31 cellular contexts compared by ENCODE assay signal in the genomic region with DNA sequence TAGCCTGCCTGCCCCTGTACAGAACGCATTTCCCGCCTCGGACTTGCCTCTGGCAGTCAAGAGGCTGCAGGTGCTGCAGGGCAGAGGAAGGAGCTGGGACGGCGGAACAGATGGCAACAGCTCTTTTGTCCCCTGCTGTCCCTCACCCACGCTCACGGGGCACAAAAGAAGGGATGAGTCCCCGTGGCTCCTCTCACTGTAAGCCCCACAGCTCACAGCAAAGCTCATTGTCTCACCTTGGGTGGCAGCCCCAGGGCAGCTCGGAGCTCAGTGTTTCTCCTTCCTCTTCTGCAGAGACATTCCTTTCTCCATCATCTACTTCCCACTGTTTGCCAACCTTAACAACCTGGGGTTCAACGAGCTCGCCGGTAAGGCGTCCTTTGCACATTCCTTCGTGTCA. TPM values are rescaled to one million over a fixed set of nuclear protein-coding genes. Genes with fewer than 3 reads are reported as not detected.
DNase-seq lines count a peak whose midpoint lies in the region; ATAC-seq, FAIRE-seq and TF ChIP-seq lines count a peak whose summit lies in the region.
"Had no signal": no experiment of that assay in that cellular context is flagged by ENCODE, and none has a peak within 500 bp of the region (broad histone marks: within the 10 kb centered on the region; RNA-seq: fewer than 3 reads in every experiment).

No MANE protein-coding gene starts in this region.

- FAIRE-seq in HepG2 (lab: Jason Lieb, UNC) (no peak), D721Med (lab: Jason Lieb, UNC) (no peak)
- FAIRE-seq: endothelial cell of umbilical vein had no signal

- no peak overlapping the region for H3K18ac ChIP-seq in mesendoderm (ENCODE audit: low read length)

- no peaks in the 10 kb centered on the region for H3K9me3 Mint-ChIP-seq in natural killer cell
- H3K9me3 Mint-ChIP-seq: activated B cell treated with CpG ODN at 0.5 μM for 24 hours; activated T-cell treated with anti-CD3 and anti-CD28 coated beads, Interleukin-2, amount 50 U/mL, for 4 hours; mesothelial cell of epicardium; naive thymus-derived CD8-positive, alpha-beta T cell had no signal

- DNase-seq in HepG2 (ENCODE audit: low spot score) (no peak), right lobe of liver (no peak), NCI-H69 (lab: John Stamatoyannopoulos, UW) (peak; percentile 30), mesendoderm (peak; percentile 59), natural killer cell (no peak), D721Med (ENCODE audit: insufficient read length, low spot score) (no peak), midbrain (lab: John Stamatoyannopoulos, UW) (no peak)
- DNase-seq: activated B cell treated with CpG ODN at 0.5 μM for 24 hours; activated CD4-positive, alpha-beta T cell treated with anti-CD3 and anti-CD28 coated beads, Interleukin-2, amount 50 U/mL, for 1 hour; activated gamma-delta T cell treated with Interleukin-2 at 50 U/mL for 16 hours; activated T-cell treated with anti-CD3 and anti-CD28 coated beads, Interleukin-2, amount 50 U/mL, for 4 hours; Calu3; GOT3; hippocampal formation; left colon; naive thymus-derived CD8-positive, alpha-beta T cell; NCI-H146; NK-92 treated with Interleukin-12 subunit alpha and Interleukin-12 subunit beta, amount 100 ng/mL, for 24 hours; PC-9; Right ventricle myocardium superior; stimulated activated CD4-positive, alpha-beta T cell treated with anti-CD3 and anti-CD28 coated beads, Interleukin-2, amount 100 ng/mL, for 24 hours; T1000; transverse colon had no signal

- no peak overlapping the region for H2BK15ac ChIP-seq in mesendoderm (replicated peaks; ENCODE audit: low read depth)

- H3K27me3 Mint-ChIP-seq in natural killer cell (ENCODE audit: low read depth in 2 of 2), result peaks cover 0 to 3% of the 10 kb centered on the region in 2 donors
- H3K27me3 Mint-ChIP-seq: activated B cell treated with CpG ODN at 0.5 μM for 24 hours; naive thymus-derived CD8-positive, alpha-beta T cell had no signal

- POLR2A ChIA-PET in HepG2 (lab: Yijun Ruan, JAX), result no interaction called here

- H2BK120ac ChIP-seq in mesendoderm (ENCODE audit: low read depth, low read length), result no peak overlapping the region

- H4K20me1 ChIP-seq in HepG2 (ENCODE audit: insufficient read depth, low read length), result no peaks in the 10 kb centered on the region

- H3K79me2 ChIP-seq in HepG2 (ENCODE audit: insufficient read depth, low read length), result no peaks in the 10 kb centered on the region
- H3K79me2 ChIP-seq in mesendoderm (ENCODE audit: control insufficient read depth, insufficient read depth, low read length), result no peaks in the 10 kb centered on the region

- no peak overlapping the region for H2BK5ac ChIP-seq in mesendoderm (ENCODE audit: low read length)

- no peak overlapping the region for H2AFZ ChIP-seq in HepG2 (ENCODE audit: low read length)
- H2AFZ ChIP-seq: PC-9 had no signal

- H3K9me3 ChIP-seq in HepG2 (ENCODE audit: low read length) (no peaks in the 10 kb centered on the region), right lobe of liver (no peaks in the 10 kb centered on the region)
- H3K9me3 ChIP-seq: gastroesophageal sphincter, transverse colon had no signal

- no peaks in the 10 kb centered on the region for H3K36me3 Mint-ChIP-seq in natural killer cell

- 89% methylated on average over 14 of the region's 14 CpGs for WGBS in HepG2 (ENCODE audit: low lambda C conversion rate)
- 86% methylated on average over 6 of the region's 14 CpGs for WGBS in right lobe of liver (ENCODE audit: insufficient coverage, low coverage, low lambda C conversion rate, missing lambda C conversion rate)
- WGBS in mesendoderm (ENCODE audit: extremely low coverage, insufficient coverage, low lambda C conversion rate), result no CpG with 5 or more reads among the region's 14 CpGs

- TF ChIP-seq RAD21 in HepG2 (CRISPR knock-in tag; IDR thresholded peaks at IDR 0.05), result no peak

- in situ Hi-C loops in HepG2 (cut with HindIII; ENCODE audit: extremely low pct_ligation_motif_present, low pct_unique_long_range_greater_than_20kb), result no loop called here

- H3K36me3 ChIP-seq in HepG2 (replicated peaks in 1 of 2; ENCODE audit: control insufficient read depth in 1 of 2, insufficient read depth in 2 of 2, low read length in 2 of 2), result peaks cover 8 to 20% of the 10 kb centered on the region in 2 experiments; a peak in 4 of 5 replicates
- H3K36me3 ChIP-seq in right lobe of liver, result peaks cover 3 to 80% (median 35%) of the 10 kb centered on the region in 4 donors
- H3K36me3 ChIP-seq in mesendoderm (ENCODE audit: control insufficient read depth, insufficient read depth, low read length), result peaks cover 11% of the 10 kb centered on the region

- CTCF ChIA-PET in HepG2 (lab: Yijun Ruan, JAX; ENCODE audit: low intra/inter-chr PET ratio, low total read pairs), result no interaction called here

- no TSS peak for BruUV-seq in HepG2 (replicated peaks; lab: Mats Ljungman, UMichigan)

- H3K27ac Mint-ChIP-seq in natural killer cell, result no peak overlapping the region
- H3K27ac Mint-ChIP-seq: activated B cell treated with CpG ODN at 0.5 μM for 24 hours, mesothelial cell of epicardium had no signal

- no peak overlapping the region for H3K23ac ChIP-seq in mesendoderm (ENCODE audit: low read length)

- H4K5ac ChIP-seq in mesendoderm (ENCODE audit: low read length), result no peak overlapping the region

- H3K27me3 ChIP-seq in HepG2 (ENCODE audit: control insufficient read depth in 1 of 2, insufficient read depth in 2 of 2, low read length in 2 of 2) (no peaks in the 10 kb centered on the region), right lobe of liver (no peaks in the 10 kb centered on the region), mesendoderm (ENCODE audit: insufficient read depth, low read length, poor library complexity) (no peaks in the 10 kb centered on the region)
- H3K27me3 ChIP-seq: gastroesophageal sphincter, transverse colon had no signal

- no peak overlapping the region for H4K8ac ChIP-seq in mesendoderm (ENCODE audit: low read depth, low read length)

- no peaks in the 10 kb centered on the region for H3K79me1 ChIP-seq in mesendoderm (ENCODE audit: low read length)

- ATAC-seq in HepG2 (peak; percentile 16), right lobe of liver (no peak), natural killer cell (no peak)
- ATAC-seq: activated T-cell treated with anti-CD3 and anti-CD28 coated beads, Interleukin-2, amount 50 U/mL, for 4 hours; gastroesophageal sphincter; left colon; naive thymus-derived CD8-positive, alpha-beta T cell had no signal

- no peak overlapping the region for H3K9ac ChIP-seq in HepG2 (ENCODE audit: insufficient read depth, low read depth, low read length)
- H3K9ac ChIP-seq in mesendoderm (ENCODE audit: low read length), result no peak overlapping the region

- no peak overlapping the region for H3K56ac ChIP-seq in mesendoderm (ENCODE audit: low read length)

- H3K4me3 ChIP-seq in HepG2 (replicated peaks in 1 of 3; ENCODE audit: insufficient read depth in 1 of 3, low read depth in 2 of 3, low read length in 3 of 3), result no peak overlapping the region
- H3K4me3 ChIP-seq in right lobe of liver, result no peak overlapping the region
- H3K4me3 ChIP-seq in mesendoderm (ENCODE audit: low read length), result no peak overlapping the region
- H3K4me3 ChIP-seq: gastroesophageal sphincter, PC-9, smooth muscle cell, transverse colon had no signal

- TF ChIP-seq CTCF in HepG2 (CRISPR knock-in tag; IDR thresholded peaks at IDR 0.05), result no peak
- no peak for TF ChIP-seq CTCF in right lobe of liver (IDR thresholded peaks at IDR 0.05)
- TF ChIP-seq CTCF in natural killer cell (IDR thresholded peaks at IDR 0.05), result no peak
- no peak for TF ChIP-seq CTCF in D721Med (IDR thresholded peaks at IDR 0.05; ENCODE audit: insufficient read depth, missing control alignments)

- no peak overlapping the region for H3K4ac ChIP-seq in mesendoderm (ENCODE audit: low read depth, low read length)

- H3K4me3 Mint-ChIP-seq in natural killer cell, result no peak overlapping the region
- H3K4me3 Mint-ChIP-seq: activated B cell treated with CpG ODN at 0.5 μM for 24 hours; activated T-cell treated with anti-CD3 and anti-CD28 coated beads, Interleukin-2, amount 50 U/mL, for 4 hours; mesothelial cell of epicardium; naive thymus-derived CD8-positive, alpha-beta T cell had no signal

- H3K27ac ChIP-seq in HepG2 (ENCODE audit: extremely low read length, insufficient read depth, low read length) (no peak overlapping the region), right lobe of liver (no peak overlapping the region), mesendoderm (ENCODE audit: low read depth, low read length) (no peak overlapping the region)
- H3K27ac ChIP-seq: C4-2B, gastroesophageal sphincter, PC-9, transverse colon had no signal

- TF ChIP-seq EP300 in HepG2 (IDR thresholded peaks at IDR 0.05; ENCODE audit: low read depth in 2 of 2, low read length in 2 of 2) (no peak), HepG2 (CRISPR knock-in tag; IDR thresholded peaks at IDR 0.05; ENCODE audit: borderline replicate concordance) (no peak)

- H3K4me1 Mint-ChIP-seq in natural killer cell, result no peaks in the 10 kb centered on the region
- H3K4me1 Mint-ChIP-seq: activated B cell treated with CpG ODN at 0.5 μM for 24 hours, mesothelial cell of epicardium had no signal

- no peak for TF ChIP-seq POLR2A in HepG2 (IDR thresholded peaks at IDR 0.05; ENCODE audit: insufficient read depth in 1 of 2, low read depth in 2 of 2, low read length in 2 of 2)
- TF ChIP-seq POLR2A in right lobe of liver (IDR thresholded peaks at IDR 0.05), result no peak

- H2AK5ac ChIP-seq in mesendoderm (ENCODE audit: low read length), result no peak overlapping the region

- intact Hi-C loops in HepG2 (cut with micrococcal nuclease; ENCODE audit: unreplicated experiment), result no loop called here
- intact Hi-C loops in right lobe of liver (cut with DNase I), result no loop called here
- intact Hi-C loops in natural killer cell (cut with micrococcal nuclease), result no loop called here

- no peaks in the 10 kb centered on the region for H3K4me1 ChIP-seq in HepG2 (ENCODE audit: insufficient read depth, low read length)
- H3K4me1 ChIP-seq in right lobe of liver, result no peaks in the 10 kb centered on the region
- no peaks in the 10 kb centered on the region for H3K4me1 ChIP-seq in mesendoderm (ENCODE audit: control insufficient read depth, low read depth, low read length)
- H3K4me1 ChIP-seq: gastroesophageal sphincter, transverse colon had no signal

- H3K4me2 ChIP-seq in HepG2 (ENCODE audit: low read depth, low read length) (no peak overlapping the region), mesendoderm (ENCODE audit: low read length) (no peak overlapping the region)
- H3K4me2 ChIP-seq: PC-9, smooth muscle cell had no signal

RNA-seq across cellular contexts. Expression of a gene that starts 24.3 kb away (rescaled TPM):
- total RNA-seq in HepG2 (2016; rRNA removed; fragmentation: Illumina TruSeq; extraction: Trizol), result 0.75 and 0.86 TPM in 2 replicates
- total RNA-seq in HepG2 (2016; cell fraction: cytosol; rRNA removed; fragmentation: Illumina TruSeq; extraction: Trizol; ENCODE audit: low read depth), result 0.79 and 0.81 TPM in 2 replicates
- total RNA-seq in HepG2 (2016; cell fraction: insoluble cytoplasmic fraction; rRNA removed; fragmentation: Illumina TruSeq; extraction: Trizol), result 0.52 and 0.64 TPM in 2 replicates
- total RNA-seq in HepG2 (2016; cell fraction: membrane; rRNA removed; fragmentation: Illumina TruSeq; extraction: Trizol), result 1.1 TPM in 2 replicates
- total RNA-seq in HepG2 (2016; cell fraction: nucleus; rRNA removed; fragmentation: Illumina TruSeq; extraction: Trizol), result 0.34 and 0.53 TPM in 2 replicates
- 0.28 and 0.57 TPM in 2 replicates for polyA plus RNA-seq in HepG2 (2011; rRNA removed)
- polyA plus RNA-seq in HepG2 (2011; cell fraction: cytosol; rRNA removed), result 0.32 and 0.40 TPM in 2 replicates
- polyA plus RNA-seq in HepG2 (2011; cell fraction: nucleus; rRNA removed), result 0.59 and 0.73 TPM in 2 replicates
- 0.36 and 0.82 TPM in 2 replicates for polyA plus RNA-seq in HepG2 (2012)
- 1.3 TPM in 2 replicates for polyA plus RNA-seq in HepG2 (2016; cell fraction: cytosol; fragmentation: Illumina TruSeq; extraction: Trizol; ENCODE audit: low read depth)
- polyA plus RNA-seq in HepG2 (2016; cell fraction: insoluble cytoplasmic fraction; fragmentation: Illumina TruSeq; extraction: Trizol; ENCODE audit: low read depth), result 0.61 and 0.70 TPM in 2 replicates
- polyA plus RNA-seq in HepG2 (2016; cell fraction: membrane; fragmentation: Illumina TruSeq; extraction: Trizol; ENCODE audit: low read depth), result 1.2 and 1.7 TPM in 2 replicates
- 0.71 and 1.6 TPM in 2 replicates for polyA plus RNA-seq in HepG2 (2016; cell fraction: nucleus; fragmentation: Illumina TruSeq; extraction: Trizol; ENCODE audit: insufficient read depth, low read depth)
- polyA minus RNA-seq in HepG2 (2011; rRNA and poly(A)+ RNA removed; ENCODE audit: low replicate concordance), result 0.05 and 0.36 TPM in 2 replicates
- polyA minus RNA-seq in HepG2 (2011; cell fraction: cytosol; rRNA and poly(A)+ RNA removed), result 0.30 TPM in 1 of 2 replicates, not detected in the other
- polyA minus RNA-seq in HepG2 (2011; cell fraction: nucleus; rRNA and poly(A)+ RNA removed), result 0.12 and 0.39 TPM in 2 replicates
- total RNA-seq in right lobe of liver, result 100 to 1,000 TPM in 1 of 6 experiments, 10 to 100 TPM in 5; 35.1 to 105 (median 45.6) TPM
- polyA plus RNA-seq in mesendoderm (2013, experiment 1 of 2), result 0.65 TPM
- 0.63 TPM for polyA plus RNA-seq in mesendoderm (2013, experiment 2 of 2)
- not detected for total RNA-seq in natural killer cell
- total RNA-seq: activated T-cell treated with anti-CD3 and anti-CD28 coated beads, Interleukin-2, amount 50 U/mL, for 4 hours; endothelial cell of umbilical vein; fibroblast of lung; left colon; LHCN-M2; naive thymus-derived CD8-positive, alpha-beta T cell; osteocyte had no signal
- polyA plus RNA-seq: endothelial cell of umbilical vein; naive thymus-derived CD8-positive, alpha-beta T cell had no signal

RNA-seq across cellular contexts. Expression of a gene that starts 40.9 kb away (rescaled TPM):
- total RNA-seq in HepG2 (2016; rRNA removed; fragmentation: Illumina TruSeq; extraction: Trizol), result 90.9 and 134 TPM in 2 replicates
- total RNA-seq in HepG2 (2016; cell fraction: cytosol; rRNA removed; fragmentation: Illumina TruSeq; extraction: Trizol; ENCODE audit: low read depth), result 16.2 and 17.3 TPM in 2 replicates
- 91.3 and 151 TPM in 2 replicates for total RNA-seq in HepG2 (2016; cell fraction: insoluble cytoplasmic fraction; rRNA removed; fragmentation: Illumina TruSeq; extraction: Trizol)
- total RNA-seq in HepG2 (2016; cell fraction: membrane; rRNA removed; fragmentation: Illumina TruSeq; extraction: Trizol), result 27.2 and 27.7 TPM in 2 replicates
- 39.2 and 45.9 TPM in 2 replicates for total RNA-seq in HepG2 (2016; cell fraction: nucleus; rRNA removed; fragmentation: Illumina TruSeq; extraction: Trizol)
- polyA plus RNA-seq in HepG2 (2011; rRNA removed), result 67.2 and 69.3 TPM in 2 replicates
- 55.4 and 71.3 TPM in 2 replicates for polyA plus RNA-seq in HepG2 (2011; cell fraction: cytosol; rRNA removed)
- polyA plus RNA-seq in HepG2 (2011; cell fraction: nucleus; rRNA removed), result 15.4 and 18.8 TPM in 2 replicates
- 68.2 and 73.3 TPM in 2 replicates for polyA plus RNA-seq in HepG2 (2012)
- 7.5 and 7.7 TPM in 2 replicates for polyA plus RNA-seq in HepG2 (2016; cell fraction: cytosol; fragmentation: Illumina TruSeq; extraction: Trizol; ENCODE audit: low read depth)
- polyA plus RNA-seq in HepG2 (2016; cell fraction: insoluble cytoplasmic fraction; fragmentation: Illumina TruSeq; extraction: Trizol; ENCODE audit: low read depth), result 144 and 152 TPM in 2 replicates
- polyA plus RNA-seq in HepG2 (2016; cell fraction: membrane; fragmentation: Illumina TruSeq; extraction: Trizol; ENCODE audit: low read depth), result 14.8 and 15.1 TPM in 2 replicates
- 60.0 and 63.8 TPM in 2 replicates for polyA plus RNA-seq in HepG2 (2016; cell fraction: nucleus; fragmentation: Illumina TruSeq; extraction: Trizol; ENCODE audit: insufficient read depth, low read depth)
- polyA minus RNA-seq in HepG2 (2011; rRNA and poly(A)+ RNA removed; ENCODE audit: low replicate concordance), result 53.2 and 88.3 TPM in 2 replicates
- 26.9 and 29.5 TPM in 2 replicates for polyA minus RNA-seq in HepG2 (2011; cell fraction: cytosol; rRNA and poly(A)+ RNA removed)
- polyA minus RNA-seq in HepG2 (2011; cell fraction: nucleus; rRNA and poly(A)+ RNA removed), result 24.2 and 38.3 TPM in 2 replicates
- 10 to 100 TPM; 30.8 to 87.3 (median 44.0) TPM for total RNA-seq in right lobe of liver
- polyA plus RNA-seq in mesendoderm (2013, experiment 1 of 2), result 99.2 TPM
- 97.1 TPM for polyA plus RNA-seq in mesendoderm (2013, experiment 2 of 2)
- 10 to 100 TPM; 75.8 to 79.8 (median 76.4) TPM for total RNA-seq in natural killer cell

RNA-seq across cellular contexts. Expression of a gene that starts 50.9 kb away (rescaled TPM):
- total RNA-seq in HepG2 (2016; rRNA removed; fragmentation: Illumina TruSeq; extraction: Trizol), result 13.4 and 13.5 TPM in 2 replicates
- 8.7 and 9.3 TPM in 2 replicates for total RNA-seq in HepG2 (2016; cell fraction: cytosol; rRNA removed; fragmentation: Illumina TruSeq; extraction: Trizol; ENCODE audit: low read depth)
- total RNA-seq in HepG2 (2016; cell fraction: insoluble cytoplasmic fraction; rRNA removed; fragmentation: Illumina TruSeq; extraction: Trizol), result 11.7 and 11.9 TPM in 2 replicates
- 17.2 and 17.6 TPM in 2 replicates for total RNA-seq in HepG2 (2016; cell fraction: membrane; rRNA removed; fragmentation: Illumina TruSeq; extraction: Trizol)
- total RNA-seq in HepG2 (2016; cell fraction: nucleus; rRNA removed; fragmentation: Illumina TruSeq; extraction: Trizol), result 9.3 and 13.9 TPM in 2 replicates
- 14.1 and 14.6 TPM in 2 replicates for polyA plus RNA-seq in HepG2 (2011; rRNA removed)
- polyA plus RNA-seq in HepG2 (2011; cell fraction: cytosol; rRNA removed), result 12.3 and 14.8 TPM in 2 replicates
- 6.2 and 6.7 TPM in 2 replicates for polyA plus RNA-seq in HepG2 (2011; cell fraction: nucleus; rRNA removed)
- 12.5 and 13.1 TPM in 2 replicates for polyA plus RNA-seq in HepG2 (2012)
- 7.3 and 7.7 TPM in 2 replicates for polyA plus RNA-seq in HepG2 (2016; cell fraction: cytosol; fragmentation: Illumina TruSeq; extraction: Trizol; ENCODE audit: low read depth)
- polyA plus RNA-seq in HepG2 (2016; cell fraction: insoluble cytoplasmic fraction; fragmentation: Illumina TruSeq; extraction: Trizol; ENCODE audit: low read depth), result 12.8 and 13.3 TPM in 2 replicates
- 12.3 and 13.0 TPM in 2 replicates for polyA plus RNA-seq in HepG2 (2016; cell fraction: membrane; fragmentation: Illumina TruSeq; extraction: Trizol; ENCODE audit: low read depth)
- polyA plus RNA-seq in HepG2 (2016; cell fraction: nucleus; fragmentation: Illumina TruSeq; extraction: Trizol; ENCODE audit: insufficient read depth, low read depth), result 10.7 and 11.2 TPM in 2 replicates
- polyA minus RNA-seq in HepG2 (2011; rRNA and poly(A)+ RNA removed; ENCODE audit: low replicate concordance), result 22.9 and 28.7 TPM in 2 replicates
- polyA minus RNA-seq in HepG2 (2011; cell fraction: cytosol; rRNA and poly(A)+ RNA removed), result 11.3 and 13.1 TPM in 2 replicates
- 15.7 and 16.4 TPM in 2 replicates for polyA minus RNA-seq in HepG2 (2011; cell fraction: nucleus; rRNA and poly(A)+ RNA removed)
- total RNA-seq in right lobe of liver, result 10 to 100 TPM; 26.2 to 44.5 (median 37.3) TPM
- polyA plus RNA-seq in mesendoderm (2013, experiment 1 of 2), result 21.5 TPM
- 21.3 TPM for polyA plus RNA-seq in mesendoderm (2013, experiment 2 of 2)
- total RNA-seq in natural killer cell, result 10 to 100 TPM; 19.1 to 28.7 (median 23.3) TPM

Comparison
In these comparisons a context has a peak if more than half of its experiments do, and no peak if none do; other contexts are left out.
1. RNA of a gene that starts 24.3 kb away (total RNA-seq): 35.1 to 105 TPM in right lobe of liver; 0.34 to 1.1 TPM in HepG2 and not detected in natural killer cell; every median in the first group is over 10 times any median in the second.
2. DNase-seq: peak in NCI-H69 (single experiment) and mesendoderm (single experiment); none in HepG2 (single experiment), right lobe of liver (0 of 3), natural killer cell (single experiment), D721Med (single experiment) and midbrain (single experiment).